21 cellular contexts compared by ENCODE assay signal in the genomic region with DNA sequence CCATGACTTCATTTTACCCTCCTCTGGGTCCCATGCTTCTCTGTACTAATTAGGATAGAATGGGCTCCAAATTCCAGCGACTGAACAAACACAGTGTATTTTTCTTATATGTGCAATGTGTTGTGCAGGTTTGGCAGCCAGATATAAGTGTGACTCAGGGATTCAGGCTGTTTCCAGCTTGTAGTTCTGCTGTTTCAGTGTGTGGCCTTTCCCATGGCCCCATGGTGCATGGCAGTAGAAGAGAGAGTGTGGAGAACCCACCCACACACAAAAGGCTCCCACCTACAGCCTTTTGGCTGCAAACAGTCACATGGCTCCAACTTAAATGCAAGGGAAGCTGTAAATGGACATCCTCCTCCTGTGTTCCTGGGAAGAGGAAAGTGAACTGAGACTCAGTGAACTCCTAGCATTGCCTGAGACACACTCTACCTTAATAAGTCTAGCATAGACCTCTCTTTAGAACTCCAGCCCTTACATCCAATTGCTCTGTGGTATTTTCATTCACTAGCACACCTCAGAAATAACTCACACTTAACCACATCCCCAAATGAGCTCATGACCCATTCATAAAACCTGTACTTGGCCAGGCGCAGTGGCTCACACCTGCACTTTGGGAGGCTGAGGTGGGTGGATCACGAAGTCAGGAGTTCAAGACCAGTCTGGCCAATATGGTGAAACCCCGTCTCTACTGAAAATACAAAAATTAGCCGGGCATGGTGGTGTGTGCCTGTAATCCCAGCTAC. TPM values are rescaled to one million over a fixed set of nuclear protein-coding genes. Genes with fewer than 3 reads are reported as not detected.
DNase-seq lines count a peak whose midpoint lies in the region; ATAC-seq and TF ChIP-seq lines count a peak whose summit lies in the region.
"Had no signal": no experiment of that assay in that cellular context is flagged by ENCODE, and none has a peak within 500 bp of the region (broad histone marks: within the 10 kb centered on the region; RNA-seq: fewer than 3 reads in every experiment).

No MANE protein-coding gene starts in this region.

- no peak overlapping the region for H3K4me3 ChIP-seq in fibroblast of the aortic adventitia (ENCODE audit: low read depth, low read length)
- H3K4me3 ChIP-seq: adrenal gland, BLaER1, cardiac muscle cell, gastrocnemius medialis, K562, ovary, transverse colon had no signal

- no peak for TF ChIP-seq CTCF in fibroblast of the aortic adventitia (IDR thresholded peaks at IDR 0.05; ENCODE audit: insufficient read depth, low read length)

- DNase-seq in fibroblast of the aortic adventitia (ENCODE audit: low read depth): peak; percentile 6
- no peak for DNase-seq in NCI-H446 (lab: John Stamatoyannopoulos, UW)
- no peak for DNase-seq in NCI-H1694 treated with DMSO at 0.1 percent for 48 hours (lab: John Stamatoyannopoulos, UW)
- no peak for DNase-seq in RPMI8226
- DNase-seq: adrenal gland; gastrocnemius medialis; GDM1; naive thymus-derived CD8-positive, alpha-beta T cell; NCI-H2029 treated with DMSO at 0.1 percent for 48 hours; NCI-H446 treated with DMSO at 0.1 percent for 48 hours; NK-92 treated with Interleukin-12 subunit alpha and Interleukin-12 subunit beta, amount 100 ng/mL, for 24 hours; ovary; stimulated activated naive CD4-positive, alpha-beta T cell; transverse colon had no signal

- ATAC-seq in GM18502 (IDR thresholded peaks at IDR 0.05; ENCODE audit: poor library complexity, unreplicated experiment) (peak; percentile 43), GM21529 (IDR thresholded peaks at IDR 0.05; ENCODE audit: unreplicated experiment) (peak; percentile 50), HG03520 (IDR thresholded peaks at IDR 0.05; ENCODE audit: unreplicated experiment) (peak; percentile 43)
- ATAC-seq: activated CD4-positive, CD25-positive, alpha-beta regulatory T cell treated with anti-CD3 and anti-CD28 coated beads, Interleukin-2, amount 50 U/mL, for 24 hours; gastrocnemius medialis; K562; naive thymus-derived CD8-positive, alpha-beta T cell had no signal

RNA-seq across cellular contexts. Expression of a gene that starts 58.7 kb away (rescaled TPM):
- 0.33 and 0.99 TPM in 2 replicates for total RNA-seq in fibroblast of the aortic adventitia (ENCODE audit: low replicate concordance)
